In the genomic region with DNA sequence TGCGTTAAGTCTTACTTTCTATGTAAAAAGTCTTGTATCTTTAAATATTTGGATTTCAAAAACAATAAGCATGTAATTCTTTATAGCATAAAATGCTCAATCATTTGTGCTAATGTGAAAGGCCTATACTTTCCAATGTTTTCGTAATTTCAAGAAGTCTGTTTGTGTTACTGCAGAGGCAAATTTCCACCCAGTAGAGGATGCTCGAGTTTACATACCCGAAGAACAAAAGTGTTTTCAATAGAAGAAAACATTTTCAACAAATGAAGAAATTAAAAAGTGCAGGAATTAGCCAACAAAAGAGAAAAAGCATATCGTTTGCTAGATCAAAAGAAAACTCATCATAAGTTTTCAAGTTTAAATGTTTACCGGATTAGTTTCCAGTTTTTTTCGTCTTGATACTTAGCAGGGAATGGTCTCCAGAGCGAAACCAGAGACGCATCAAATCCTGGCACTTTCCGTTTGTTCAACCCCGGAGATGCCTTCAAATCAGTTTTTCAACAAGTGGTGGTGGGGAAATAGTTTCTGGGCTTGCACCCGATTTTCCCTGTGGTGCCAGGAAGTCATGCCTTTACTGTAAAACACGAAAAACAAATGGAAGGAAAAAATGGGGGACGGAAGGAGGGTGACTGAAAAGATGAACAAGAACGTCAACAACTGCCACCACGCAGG, we compare ENCODE assay signal across 8 cellular contexts.
A peak's percentile ranks its signal among the peaks of the same experiment; 100 is the strongest.
DNase-seq lines count a peak whose midpoint lies in the region; ATAC-seq, FAIRE-seq and TF ChIP-seq lines count a peak whose summit lies in the region.

No MANE protein-coding gene starts in this region.

- H3K9ac ChIP-seq in MM.1S (ENCODE audit: low read length): peak overlapping the region; percentile 82
- H3K9ac ChIP-seq in mucosa of stomach (ENCODE audit: low read length): peak overlapping the region; percentile 84

- FAIRE-seq in G401.6 (lab: Jason Lieb, UNC): peak; percentile 61

- no peak for ATAC-seq in GM21576 (IDR thresholded peaks at IDR 0.05; ENCODE audit: unreplicated experiment)

- H3F3A ChIP-seq in MM.1S (ENCODE audit: insufficient read depth, low read length): peaks cover 8% of the 10 kb centered on the region; the same call in 1 of the 2 replicates

- no peaks in the 10 kb centered on the region for H3K9me3 ChIP-seq in MM.1S (replicated peaks; ENCODE audit: insufficient read depth, low read length)
- no peaks in the 10 kb centered on the region for H3K9me3 ChIP-seq in mucosa of stomach (ENCODE audit: control insufficient read depth, low read length)

- H4K20me1 ChIP-seq in MM.1S (ENCODE audit: insufficient read depth, low read length): 0 out of 2 replicates have a peak, but pooled peaks cover 8% of the 10 kb centered on the region

- H2AFZ ChIP-seq in MM.1S (ENCODE audit: low read length): peak overlapping the region; percentile 46

- H3K79me2 ChIP-seq in MM.1S (ENCODE audit: low read length): peaks cover 63% of the 10 kb centered on the region

- peak overlapping the region; percentile 67 for H3K4me2 ChIP-seq in MM.1S (ENCODE audit: low read depth, low read length)

- H3K27ac ChIP-seq in MM.1S (ENCODE audit: low read length) (peak overlapping the region; percentile 80; the same call in 1 of the 2 replicates), cingulate gyrus (ENCODE audit: low read depth, low read length) (peak overlapping the region; percentile 92)

- H3K36me3 ChIP-seq in MM.1S (replicated peaks; ENCODE audit: insufficient read depth, low read length) (peaks cover 9% of the 10 kb centered on the region; the same call in 1 of the 2 replicates), mucosa of stomach (ENCODE audit: control insufficient read depth, insufficient read depth, low read length) (no peaks in the 10 kb centered on the region)

- TF ChIP-seq CTCF in MM.1S (IDR thresholded peaks at IDR 0.05; ENCODE audit: low read length): peak; percentile 19

- H3K4me1 ChIP-seq in MM.1S (ENCODE audit: low read length) (peaks cover 14% of the 10 kb centered on the region), mucosa of stomach (ENCODE audit: control insufficient read depth, insufficient read depth, low read length) (no peaks in the 10 kb centered on the region)

- H3K27me3 ChIP-seq in MM.1S (replicated peaks; ENCODE audit: insufficient read depth, low read length) (no peaks in the 10 kb centered on the region), mucosa of stomach (ENCODE audit: control insufficient read depth, insufficient read depth, low read length) (no peaks in the 10 kb centered on the region)

- DNase-seq in MM.1S (peak; percentile 12), NCI-H69 (lab: John Stamatoyannopoulos, UW) (no peak), NCI-H1417 treated with DMSO at 0.1 percent for 48 hours (lab: John Stamatoyannopoulos, UW) (no peak)
- DNase-seq in activated CD4-positive, alpha-beta T cell treated with anti-CD3 and anti-CD28 coated beads for 1 hour: no peak

- no peaks in the 10 kb centered on the region for H3K9me2 ChIP-seq in MM.1S (replicated peaks; ENCODE audit: insufficient read depth, low read length)

- H3K4me3 ChIP-seq in MM.1S (ENCODE audit: low read length): peak overlapping the region; percentile 73
- H3K4me3 ChIP-seq in mucosa of stomach (ENCODE audit: low read length): peak overlapping the region; percentile 85
